Comparison of ENCODE assay signal across 8 cellular contexts in genomic region chr4:76305971-76306881, GRCh38. TPM values are rescaled to one million over a fixed set of nuclear protein-coding genes. Genes with fewer than 3 reads are reported as not detected.
DNase-seq lines count a peak whose midpoint lies in the region; ATAC-seq and TF ChIP-seq lines count a peak whose summit lies in the region.

TSS of gene STBD1 (plus strand) at chr4:76306733. CDS start at chr4:76306770, 37 bp downstream.

- H3K9me3 ChIP-seq in sigmoid colon = no peaks in the 10 kb centered on the region

- H3K4me1 ChIP-seq in sigmoid colon = peaks cover 0 to 53% (median 36%) of the 10 kb centered on the region in 4 donors

- no peaks in the 10 kb centered on the region for H3K36me3 Mint-ChIP-seq in IgD-negative memory B cell
- H3K36me3 Mint-ChIP-seq in T-helper 2 cell treated with Interferon-gamma antibody and Interleukin-4, amounts not matched to agents 5 μg/mL and 100 μg/mL, for 36 hours (ENCODE audit: low read depth) = peaks cover 5% of the 10 kb centered on the region

- intact Hi-C loops in sigmoid colon (cut with DNase I) = loop anchor here (1.0 to 10.0 kb wide), 6 partner anchors 55 to 161 kb away; partner anchors contain the start of genes CCDC158, FAM47E, NUP54 and SCARB2

- TF ChIP-seq EP300 in sigmoid colon (IDR thresholded peaks at IDR 0.05) = no peak

- ATAC-seq in HG03139 (IDR thresholded peaks at IDR 0.05; ENCODE audit: unreplicated experiment) = no peak

- H3K4me3 ChIP-seq in cardiac fibroblast (replicated peaks in 1 of 2; ENCODE audit: low read depth in 2 of 2, low read length in 2 of 2) = peak within 1 kb of the TSS; percentile 68 to 86
- peak within 1 kb of the TSS; percentile 68 to 87 (median 77) for H3K4me3 ChIP-seq in sigmoid colon

- H3K4me1 Mint-ChIP-seq in IgD-negative memory B cell = peaks cover 5 to 9% (median 7%) of the 10 kb centered on the region in 3 donors
- H3K4me1 Mint-ChIP-seq in T-helper 2 cell treated with Interferon-gamma antibody and Interleukin-4, amounts not matched to agents 5 μg/mL and 100 μg/mL, for 36 hours (ENCODE audit: low read depth) = peaks cover 34% of the 10 kb centered on the region

- H3K27me3 Mint-ChIP-seq in IgD-negative memory B cell = peaks cover 28% of the 10 kb centered on the region
- H3K27me3 Mint-ChIP-seq in T-helper 2 cell treated with Interferon-gamma antibody and Interleukin-4, amounts not matched to agents 5 μg/mL and 100 μg/mL, for 36 hours (ENCODE audit: low read depth) = peaks cover 38% of the 10 kb centered on the region

- H3K9me3 Mint-ChIP-seq in IgD-negative memory B cell = no peaks in the 10 kb centered on the region
- H3K9me3 Mint-ChIP-seq in T-helper 2 cell treated with Interferon-gamma antibody and Interleukin-4, amounts not matched to agents 5 μg/mL and 100 μg/mL, for 36 hours = no peaks in the 10 kb centered on the region

- peak; percentile 68 for DNase-seq in ELR (ENCODE audit: low read depth)
- DNase-seq in T-helper 2 cell treated with Interferon-gamma antibody and Interleukin-4, amounts not matched to agents 5 μg/mL and 100 μg/mL, for 36 hours (ENCODE audit: low spot score) = peak; percentile 28
- DNase-seq in cardiac fibroblast (ENCODE audit: low read depth in 2 of 2) = peak; percentile 67 to 71
- peak; percentile 87 for DNase-seq in iPS-NIHi7 (ENCODE audit: extremely low spot score)
- DNase-seq in sigmoid colon = peak; percentile 89
- DNase-seq in cerebellar nuclear complex (lab: John Stamatoyannopoulos, UW) = no peak

- no peaks in the 10 kb centered on the region for H3K27me3 ChIP-seq in sigmoid colon

- TF ChIP-seq CTCF in cardiac fibroblast (IDR thresholded peaks at IDR 0.05; ENCODE audit: low read depth, low read length) = peak; percentile 2
- no peak for TF ChIP-seq CTCF in sigmoid colon (IDR thresholded peaks at IDR 0.05)

- peak within 1 kb of the TSS; percentile 84 to 95 (median 91) for H3K27ac ChIP-seq in sigmoid colon

- TF ChIP-seq POLR2A in sigmoid colon (IDR thresholded peaks at IDR 0.05) = peak; percentile 10 to 27

- H3K27ac Mint-ChIP-seq in IgD-negative memory B cell = no peak within 1 kb of the TSS
- peak within 1 kb of the TSS; percentile 39 for H3K27ac Mint-ChIP-seq in T-helper 2 cell treated with Interferon-gamma antibody and Interleukin-4, amounts not matched to agents 5 μg/mL and 100 μg/mL, for 36 hours

- H3K4me3 Mint-ChIP-seq in IgD-negative memory B cell = peak within 1 kb of the TSS; percentile 68 to 91 (median 77)
- H3K4me3 Mint-ChIP-seq in T-helper 2 cell treated with Interferon-gamma antibody and Interleukin-4, amounts not matched to agents 5 μg/mL and 100 μg/mL, for 36 hours = peak within 1 kb of the TSS; percentile 77

- peaks cover 0 to 19% (median 3%) of the 10 kb centered on the region in 4 donors for H3K36me3 ChIP-seq in sigmoid colon

- 0 to 1% methylated on average over 85 of the region's 85 CpGs for WGBS in sigmoid colon, 2 donors

RNA-seq across cellular contexts. Expression of gene STBD1, which starts in this region (rescaled TPM):
- polyA plus RNA-seq in IgD-negative memory B cell (not detected), sigmoid colon (1 to 10 TPM; 6.0 to 8.8 (median 7.8) TPM)
- total RNA-seq in sigmoid colon = 10 to 100 TPM; 11.0 to 17.1 (median 15.3) TPM

Comparison
In these comparisons a context has a peak if more than half of its experiments do, and no peak if none do; other contexts are left out.
1. DNase-seq: peak in ELR (single experiment), T-helper 2 cell treated with Interferon-gamma antibody and Interleukin-4, amounts not matched to agents 5 μg/mL and 100 μg/mL, for 36 hours (single experiment), cardiac fibroblast (2 of 2), iPS-NIHi7 (single experiment) and sigmoid colon (single experiment); none in cerebellar nuclear complex (0 of 2).